ENCODE assay signal across 20 cellular contexts in the genomic region with DNA sequence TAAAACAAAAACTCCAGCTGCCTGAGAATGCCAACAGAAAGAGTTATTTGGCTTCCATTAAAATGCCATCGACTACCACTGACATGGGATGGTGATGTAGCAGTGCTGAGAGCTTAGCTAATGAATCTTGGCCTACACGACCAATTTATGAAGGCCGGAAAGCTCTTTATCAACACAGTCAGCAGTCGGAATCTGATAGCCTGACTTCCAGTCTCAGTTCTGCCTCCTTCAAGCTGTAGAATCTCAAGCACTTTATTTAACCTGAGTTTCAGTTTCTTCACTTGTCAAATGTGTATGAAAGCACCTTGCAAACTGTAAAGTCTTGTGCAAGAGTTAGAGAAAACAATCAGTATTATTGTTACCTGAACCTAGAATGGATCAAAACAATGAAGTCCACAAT.
DNase-seq lines count a peak whose midpoint lies in the region; ATAC-seq and TF ChIP-seq lines count a peak whose summit lies in the region.
"Had no signal": no experiment of that assay in that cellular context is flagged by ENCODE, and none has a peak within 500 bp of the region (broad histone marks: within the 10 kb centered on the region; RNA-seq: fewer than 3 reads in every experiment).

No MANE protein-coding gene starts in this region.

- H3K9me3 Mint-ChIP-seq in mesothelial cell of epicardium, result no peaks in the 10 kb centered on the region
- no peaks in the 10 kb centered on the region for H3K9me3 Mint-ChIP-seq in natural killer cell

- H3K36me3 ChIP-seq in MM.1S (replicated peaks; ENCODE audit: insufficient read depth, low read length) (no peaks in the 10 kb centered on the region), smooth muscle cell (ENCODE audit: low read depth) (no peaks in the 10 kb centered on the region), uterus (no peaks in the 10 kb centered on the region)
- H3K36me3 ChIP-seq: HAP-1 had no signal

- H4K20me1 ChIP-seq in MM.1S (ENCODE audit: insufficient read depth, low read length) (no peaks in the 10 kb centered on the region), smooth muscle cell (ENCODE audit: low read depth) (peaks cover 5% of the 10 kb centered on the region)

- peak; percentile 45 for ATAC-seq in GM18867 (IDR thresholded peaks at IDR 0.05; ENCODE audit: unreplicated experiment)
- no peak for ATAC-seq in natural killer cell
- ATAC-seq: GM12878 had no signal

- H3K27me3 Mint-ChIP-seq in mesothelial cell of epicardium (ENCODE audit: low read depth), result no peaks in the 10 kb centered on the region
- no peaks in the 10 kb centered on the region for H3K27me3 Mint-ChIP-seq in natural killer cell (ENCODE audit: low read depth in 2 of 2)

- H3K36me3 Mint-ChIP-seq in mesothelial cell of epicardium (peaks cover 2% of the 10 kb centered on the region), natural killer cell (no peaks in the 10 kb centered on the region)
- H3K36me3 Mint-ChIP-seq: CD4-positive, CD25-positive, alpha-beta regulatory T cell; CD8-positive, alpha-beta memory T cell had no signal

- H3K9ac ChIP-seq in MM.1S (ENCODE audit: low read length) (peak overlapping the region; percentile 44; the same call in 1 of the 2 replicates), smooth muscle cell (ENCODE audit: low read depth) (no peak overlapping the region)
- H3K9ac ChIP-seq: GM23248 had no signal

- no peaks in the 10 kb centered on the region for H3K9me2 ChIP-seq in MM.1S (replicated peaks; ENCODE audit: insufficient read depth, low read length)

- H3K4me1 ChIP-seq in MM.1S (ENCODE audit: low read length), result peaks cover 56% of the 10 kb centered on the region
- H3K4me1 ChIP-seq in smooth muscle cell (ENCODE audit: low read depth), result no peaks in the 10 kb centered on the region
- no peaks in the 10 kb centered on the region for H3K4me1 ChIP-seq in uterus
- H3K4me1 ChIP-seq: HAP-1 had no signal

- H3K4me3 ChIP-seq in MM.1S (ENCODE audit: low read length), result peak overlapping the region; percentile 6; the same call in 1 of the 2 replicates
- H3K4me3 ChIP-seq in smooth muscle cell, result no peak overlapping the region
- no peak overlapping the region for H3K4me3 ChIP-seq in uterus
- H3K4me3 ChIP-seq: GM12878, GM23248, HAP-1 had no signal

- DNase-seq in MM.1S (peak; percentile 87), mesothelial cell of epicardium (ENCODE audit: low spot score in 2 of 2, unreplicated experiment in 2 of 2) (no peak), smooth muscle cell (lab: John Stamatoyannopoulos, UW; ENCODE audit: unreplicated experiment) (no peak), retina (no peak), natural killer cell (no peak), uterus (no peak)
- DNase-seq: ACHN; BE2C; C1 segment of cervical spinal cord; CD4-positive, CD25-positive, alpha-beta regulatory T cell; CD8-positive, alpha-beta memory T cell; COR-L47; DMS 273 treated with DMSO at 0.1 percent for 48 hours; DMS53; DND-41; EL; GM23248 had no signal

- H3K4me1 Mint-ChIP-seq in mesothelial cell of epicardium, result peaks cover 42% of the 10 kb centered on the region
- no peaks in the 10 kb centered on the region for H3K4me1 Mint-ChIP-seq in natural killer cell
- H3K4me1 Mint-ChIP-seq: CD4-positive, CD25-positive, alpha-beta regulatory T cell; CD8-positive, alpha-beta memory T cell had no signal

- no peak for TF ChIP-seq POLR2A in uterus (IDR thresholded peaks at IDR 0.05)

- H3K4me3 Mint-ChIP-seq in mesothelial cell of epicardium (no peak overlapping the region), natural killer cell (no peak overlapping the region)
- H3K4me3 Mint-ChIP-seq: CD4-positive, CD25-positive, alpha-beta regulatory T cell had no signal

- H3K9me3 ChIP-seq in MM.1S (replicated peaks; ENCODE audit: insufficient read depth, low read length) (no peaks in the 10 kb centered on the region), smooth muscle cell (replicated peaks; ENCODE audit: low read depth) (no peaks in the 10 kb centered on the region), uterus (no peaks in the 10 kb centered on the region)
- H3K9me3 ChIP-seq: BE2C, HAP-1 had no signal

- TF ChIP-seq CTCF in MM.1S (IDR thresholded peaks at IDR 0.05; ENCODE audit: low read length), result no peak
- TF ChIP-seq CTCF in mesothelial cell of epicardium (IDR thresholded peaks at IDR 0.05; ENCODE audit: unreplicated experiment), result no peak
- no peak for TF ChIP-seq CTCF in smooth muscle cell (IDR thresholded peaks at IDR 0.05; ENCODE audit: borderline replicate concordance, insufficient read depth, poor library complexity, severe bottlenecking)
- no peak for TF ChIP-seq CTCF in natural killer cell (IDR thresholded peaks at IDR 0.05)
- TF ChIP-seq CTCF in uterus (IDR thresholded peaks at IDR 0.05), result no peak

- intact Hi-C loops in natural killer cell (cut with micrococcal nuclease) (no loop called here), uterus (cut with DNase I; ENCODE audit: low total_unique reads) (no loop called here)

- peaks cover 25% of the 10 kb centered on the region for H3F3A ChIP-seq in MM.1S (ENCODE audit: insufficient read depth, low read length)
- no peaks in the 10 kb centered on the region for H3F3A ChIP-seq in smooth muscle cell (ENCODE audit: low read depth)

- H3K79me2 ChIP-seq in MM.1S (ENCODE audit: low read length) (no peaks in the 10 kb centered on the region), smooth muscle cell (ENCODE audit: low read depth) (peaks cover 29% of the 10 kb centered on the region)

- H3K27me3 ChIP-seq in MM.1S (replicated peaks; ENCODE audit: insufficient read depth, low read length), result no peaks in the 10 kb centered on the region
- H3K27me3 ChIP-seq in smooth muscle cell (ENCODE audit: low read depth), result no peaks in the 10 kb centered on the region
- no peaks in the 10 kb centered on the region for H3K27me3 ChIP-seq in uterus
- H3K27me3 ChIP-seq: BE2C had no signal

- H3K27ac Mint-ChIP-seq in mesothelial cell of epicardium (peak overlapping the region; percentile 86), natural killer cell (no peak overlapping the region)
- H3K27ac Mint-ChIP-seq: CD8-positive, alpha-beta memory T cell had no signal

- 56% methylated on average over 4 of the region's 4 CpGs for WGBS in smooth muscle cell (ENCODE audit: low lambda C conversion rate)

- H2AFZ ChIP-seq in MM.1S (ENCODE audit: low read length) (peak overlapping the region; percentile 43), smooth muscle cell (ENCODE audit: low read depth) (no peak overlapping the region)
- H2AFZ ChIP-seq: GM23248 had no signal

- H3K4me2 ChIP-seq in MM.1S (ENCODE audit: low read depth, low read length) (peak overlapping the region; percentile 61), smooth muscle cell (peak overlapping the region; percentile 12)

- H3K27ac ChIP-seq in MM.1S (ENCODE audit: low read length) (peak overlapping the region; percentile 86), smooth muscle cell (ENCODE audit: low read depth) (no peak overlapping the region), uterus (no peak overlapping the region)
- H3K27ac ChIP-seq: GM23248 had no signal
